ENCODE assay signal across 1 cellular context in the genomic region with DNA sequence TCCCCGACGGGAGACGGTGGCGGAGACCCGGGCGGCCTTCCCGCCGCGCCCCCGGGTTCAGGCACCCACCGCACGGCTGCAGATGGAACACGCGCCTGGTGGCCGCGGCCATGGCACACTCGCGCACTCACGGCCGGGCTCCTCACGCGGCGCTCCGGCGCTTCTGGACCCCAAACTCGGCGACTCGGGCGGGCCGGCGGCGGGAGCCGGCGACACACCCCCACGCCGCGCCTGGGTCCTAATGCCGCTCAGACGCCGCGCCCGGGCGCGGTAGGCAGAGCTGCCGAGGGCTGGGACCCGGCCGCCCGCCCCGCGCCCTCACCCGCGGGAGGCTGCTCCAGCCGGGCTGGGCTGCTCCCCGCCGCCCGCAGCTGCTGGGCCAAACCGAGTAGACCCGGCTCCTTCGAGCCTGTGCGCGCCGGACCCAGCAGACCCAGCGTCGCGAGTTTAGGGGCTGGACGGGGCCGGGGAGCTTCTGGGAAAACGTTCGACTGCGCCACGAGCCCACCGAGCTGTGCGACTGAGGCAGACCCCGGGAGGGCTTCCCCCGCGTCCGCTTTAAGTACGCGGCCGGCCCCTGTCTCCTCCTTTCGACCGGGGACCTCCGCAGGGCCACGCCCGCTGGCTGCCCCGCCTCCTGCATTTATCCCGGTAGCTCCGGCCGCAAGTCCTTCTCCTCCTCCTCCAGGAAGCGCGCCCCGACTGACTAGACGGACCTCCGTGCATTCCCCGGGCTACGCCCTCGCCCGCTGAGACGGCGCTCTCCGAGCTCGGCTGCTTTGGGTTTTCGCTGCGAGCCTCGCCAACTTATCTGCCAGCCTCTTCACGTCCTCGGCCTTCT.
TF ChIP-seq lines count a peak whose summit lies in the region.

TSS of gene SLC4A11 (minus strand) at position 165 of the 841 bp plus-strand sequence. CDS start at position 112, 53 bp downstream.

TF ChIP-seq in SK-N-SH treated with all-trans-retinoic acid at 6 μM for 48 hours, 23 proteins besides CTCF, POLR2A, EP300 and RAD21 (continued from another document):
- TF ChIP-seq CREB5 (CRISPR knock-in tag; IDR thresholded peaks at IDR 0.05; ENCODE audit: low read depth): no peak
- no peak for TF ChIP-seq ZFP3 (CRISPR knock-in tag; IDR thresholded peaks at IDR 0.05)
